In genomic region chr7:138752568-138753518, GRCh38 we compare ENCODE assay signal across 9 cellular contexts. TPM values are rescaled to one million over a fixed set of nuclear protein-coding genes. Genes with fewer than 3 reads are reported as not detected.
DNase-seq lines count a peak whose midpoint lies in the region; ATAC-seq and TF ChIP-seq lines count a peak whose summit lies in the region.
"Had no signal": no experiment of that assay in that cellular context is flagged by ENCODE, and none has a peak within 500 bp of the region (broad histone marks: within the 10 kb centered on the region; RNA-seq: fewer than 3 reads in every experiment).

No MANE protein-coding gene starts in this region.

- H3K36me3 ChIP-seq in SJCRH30 (no peaks in the 10 kb centered on the region), upper lobe of left lung (no peaks in the 10 kb centered on the region)

- DNase-seq in SJCRH30 (peak; percentile 72 to 77), myocyte (ENCODE audit: low read depth) (peak; percentile 65), upper lobe of left lung (peak; percentile 48 to 55), T1000 (lab: John Stamatoyannopoulos, UW) (no peak), GM03348 (ENCODE audit: low spot score) (no peak)
- peak; percentile 86 for DNase-seq in activated naive CD4-positive, alpha-beta T cell treated with anti-CD3 and anti-CD28 coated beads, Interleukin-2, amount 50 U/mL, for 16 hours

- no peak for TF ChIP-seq EP300 in upper lobe of left lung (IDR thresholded peaks at IDR 0.05)

- H3K9me3 ChIP-seq in SJCRH30 (replicated peaks) (no peaks in the 10 kb centered on the region), upper lobe of left lung (no peaks in the 10 kb centered on the region)

- 39 to 42% methylated on average over 20 of the region's 20 CpGs for WGBS in upper lobe of left lung, 2 donors

- H3K27ac ChIP-seq in SJCRH30 (peak overlapping the region; percentile 17), upper lobe of left lung (no peak overlapping the region)
- H3K27ac ChIP-seq: VCaP had no signal

- peaks cover 62% of the 10 kb centered on the region for H3K4me1 ChIP-seq in SJCRH30
- peaks cover 0 to 4% (median 0%) of the 10 kb centered on the region in 4 donors for H3K4me1 ChIP-seq in upper lobe of left lung

- no peaks in the 10 kb centered on the region for H3K27me3 ChIP-seq in SJCRH30
- H3K27me3 ChIP-seq in upper lobe of left lung = no peaks in the 10 kb centered on the region

- TF ChIP-seq CTCF in upper lobe of left lung (IDR thresholded peaks at IDR 0.05) = no peak

- H3K4me3 ChIP-seq in SJCRH30 (no peak overlapping the region), upper lobe of left lung (no peak overlapping the region)

- ATAC-seq in GM19351 (IDR thresholded peaks at IDR 0.05; ENCODE audit: unreplicated experiment) (peak; percentile 65), HG03432 (IDR thresholded peaks at IDR 0.05; ENCODE audit: unreplicated experiment) (peak; percentile 92), upper lobe of left lung (ENCODE audit: low FRiP score in 2 of 2) (peak; percentile 22 to 57)

- no peak for TF ChIP-seq POLR2A in upper lobe of left lung (IDR thresholded peaks at IDR 0.05)

RNA-seq across cellular contexts. Expression of gene TMEM213, which starts 45.0 kb away (rescaled TPM):
- total RNA-seq in SJCRH30 (2014; rRNA removed; shearing (Covaris generic)) = not detected in 2 replicates
- total RNA-seq in myocyte (not detected in 2 replicates), upper lobe of left lung (1 to 10 TPM in 3 of 6 donors, under 1 TPM in 1, not detected in 2; 0.49 to 6.1 (median 3.6) TPM)
- 0.01 TPM for polyA plus RNA-seq in myocyte (2012)

RNA-seq across cellular contexts. Expression of gene ATP6V0A4, which starts 45.2 kb away (rescaled TPM):
- total RNA-seq in SJCRH30 (2014; rRNA removed; shearing (Covaris generic)) = 1.3 and 2.4 TPM in 2 replicates
- total RNA-seq in myocyte = 0.35 TPM in 1 of 2 replicates, not detected in the other
- polyA plus RNA-seq in myocyte (2012) = not detected
- 1 to 10 TPM in 2 of 6 donors, under 1 TPM in 2, not detected in 2; 0.49 to 1.9 (median 1.3) TPM for total RNA-seq in upper lobe of left lung

RNA-seq across cellular contexts. Expression of gene SVOPL, which starts 51.7 kb away (rescaled TPM):
- total RNA-seq in SJCRH30 (2014; rRNA removed; shearing (Covaris generic)) = not detected in 2 replicates
- total RNA-seq in myocyte (not detected in 2 replicates), upper lobe of left lung (under 1 TPM in 3 of 6 donors, not detected in 3; under 0.01 to 0.63 (median 0.59) TPM)
- polyA plus RNA-seq in myocyte (2012) = not detected

Comparison
In these comparisons a context has a peak if more than half of its experiments do, and no peak if none do; other contexts are left out.
1. ATAC-seq: peak in every context shown above with its lines; median percentile 92 in HG03432; 65 in GM19351; 40 in upper lobe of left lung.
2. DNase-seq: peak in SJCRH30 (2 of 2), activated naive CD4-positive, alpha-beta T cell treated with anti-CD3 and anti-CD28 coated beads, Interleukin-2, amount 50 U/mL, for 16 hours (single experiment), myocyte (single experiment) and upper lobe of left lung (2 of 2); none in T1000 (single experiment) and GM03348 (single experiment).